ENCODE assay signal across 1 cellular context in the genomic region with DNA sequence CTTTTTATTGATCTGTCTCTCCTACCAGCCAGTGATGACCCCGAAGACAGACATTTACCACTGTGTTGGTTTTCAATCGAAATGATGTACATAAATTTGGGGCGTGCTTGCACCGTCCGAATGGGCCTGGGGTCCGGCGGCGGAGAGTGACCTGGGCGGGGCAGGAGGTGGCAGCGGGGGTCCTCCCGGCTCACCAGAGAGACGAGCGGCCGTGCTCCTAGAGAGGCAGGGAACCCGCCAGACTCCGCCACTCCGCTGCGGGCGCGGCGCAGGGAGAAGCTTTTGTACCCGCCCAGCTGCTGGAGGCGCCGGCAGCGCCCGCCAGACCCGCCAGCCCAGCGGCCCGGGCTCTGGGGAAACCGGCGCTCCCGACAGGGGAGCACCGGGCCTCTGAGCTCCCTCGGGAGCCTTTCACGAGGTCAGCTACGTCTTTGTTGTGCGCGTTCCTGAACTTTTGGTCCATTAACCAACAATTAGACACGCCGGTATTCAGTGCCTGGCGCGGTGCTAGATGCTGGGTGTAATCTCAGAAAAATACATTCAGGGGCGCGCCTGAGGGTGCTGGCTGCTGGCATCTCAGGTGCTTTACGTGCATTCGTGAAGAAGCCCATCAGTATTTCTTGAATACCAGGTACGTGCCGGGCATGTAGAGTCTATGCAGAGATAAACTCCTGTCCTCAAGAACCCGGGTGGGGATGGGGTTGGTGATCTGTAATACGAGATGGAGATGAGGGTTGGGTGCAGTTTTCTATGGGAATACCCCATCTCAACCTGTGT.
TF ChIP-seq lines count a peak whose summit lies in the region.

A gene with protein sequence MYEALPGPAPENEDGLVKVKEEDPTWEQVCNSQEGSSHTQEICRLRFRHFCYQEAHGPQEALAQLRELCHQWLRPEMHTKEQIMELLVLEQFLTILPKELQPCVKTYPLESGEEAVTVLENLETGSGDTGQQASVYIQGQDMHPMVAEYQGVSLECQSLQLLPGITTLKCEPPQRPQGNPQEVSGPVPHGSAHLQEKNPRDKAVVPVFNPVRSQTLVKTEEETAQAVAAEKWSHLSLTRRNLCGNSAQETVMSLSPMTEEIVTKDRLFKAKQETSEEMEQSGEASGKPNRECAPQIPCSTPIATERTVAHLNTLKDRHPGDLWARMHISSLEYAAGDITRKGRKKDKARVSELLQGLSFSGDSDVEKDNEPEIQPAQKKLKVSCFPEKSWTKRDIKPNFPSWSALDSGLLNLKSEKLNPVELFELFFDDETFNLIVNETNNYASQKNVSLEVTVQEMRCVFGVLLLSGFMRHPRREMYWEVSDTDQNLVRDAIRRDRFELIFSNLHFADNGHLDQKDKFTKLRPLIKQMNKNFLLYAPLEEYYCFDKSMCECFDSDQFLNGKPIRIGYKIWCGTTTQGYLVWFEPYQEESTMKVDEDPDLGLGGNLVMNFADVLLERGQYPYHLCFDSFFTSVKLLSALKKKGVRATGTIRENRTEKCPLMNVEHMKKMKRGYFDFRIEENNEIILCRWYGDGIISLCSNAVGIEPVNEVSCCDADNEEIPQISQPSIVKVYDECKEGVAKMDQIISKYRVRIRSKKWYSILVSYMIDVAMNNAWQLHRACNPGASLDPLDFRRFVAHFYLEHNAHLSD (plus strand): TSS at position 285 of the 777 bp plus-strand sequence. CDS start 2,242 bp downstream, outside the sequence.

TF ChIP-seq in K562, 482 proteins besides CTCF, POLR2A, EP300 and RAD21 (continued from another document and continues in another):
- TF ChIP-seq, protein P1, sequence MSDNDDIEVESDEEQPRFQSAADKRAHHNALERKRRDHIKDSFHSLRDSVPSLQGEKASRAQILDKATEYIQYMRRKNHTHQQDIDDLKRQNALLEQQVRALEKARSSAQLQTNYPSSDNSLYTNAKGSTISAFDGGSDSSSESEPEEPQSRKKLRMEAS (CRISPR knock-in tag; IDR thresholded peaks at IDR 0.05), result 0 out of 2 replicates have a peak, but pooled peaks have one; percentile 34
- TF ChIP-seq, protein P2, sequence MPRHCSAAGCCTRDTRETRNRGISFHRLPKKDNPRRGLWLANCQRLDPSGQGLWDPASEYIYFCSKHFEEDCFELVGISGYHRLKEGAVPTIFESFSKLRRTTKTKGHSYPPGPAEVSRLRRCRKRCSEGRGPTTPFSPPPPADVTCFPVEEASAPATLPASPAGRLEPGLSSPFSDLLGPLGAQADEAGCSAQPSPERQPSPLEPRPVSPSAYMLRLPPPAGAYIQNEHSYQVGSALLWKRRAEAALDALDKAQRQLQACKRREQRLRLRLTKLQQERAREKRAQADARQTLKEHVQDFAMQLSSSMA (CRISPR knock-in tag; IDR thresholded peaks at IDR 0.05), result no peak
- TF ChIP-seq ADNP (tag; IDR thresholded peaks at IDR 0.05) (no peak), BACH1 (tag; IDR thresholded peaks at IDR 0.05) (no peak), CCNT2 (IDR thresholded peaks at IDR 0.05; ENCODE audit: borderline replicate concordance, extremely low read depth, insufficient read length, low read depth, low read length) (peak; percentile 86), HNRNPUL1 (IDR thresholded peaks at IDR 0.05; ENCODE audit: low read length) (no peak), KDM2B (CRISPR knock-in tag; IDR thresholded peaks at IDR 0.05) (no peak), ZNF584 (CRISPR knock-in tag; IDR thresholded peaks at IDR 0.05; ENCODE audit: low read depth) (no peak), KHSRP (IDR thresholded peaks at IDR 0.05) (no peak), DIDO1 (tag; IDR thresholded peaks at IDR 0.05; ENCODE audit: low read depth) (0 out of 2 replicates have a peak, but pooled peaks have one; percentile 25), COPS2 (conservative IDR thresholded peaks at IDR 0.05) (no peak), RBM39 (optimal IDR thresholded peaks at IDR 0.05; ENCODE audit: low read depth, low read length) (no peak), TBL1XR1 (IDR thresholded peaks at IDR 0.05; ENCODE audit: low read length in 2 of 2) (no peak; a peak in 1 of 4 replicates), POLR2H (tag; IDR thresholded peaks at IDR 0.05; ENCODE audit: low read depth) (no peak; the same call in 1 of the 2 replicates), ZEB2 (IDR thresholded peaks at IDR 0.05) (no peak), TAF9B (IDR thresholded peaks at IDR 0.05; ENCODE audit: partially characterized antibody) (peak; percentile 53), ZNF316 (IDR thresholded peaks at IDR 0.05) (no peak), KAT8 (IDR thresholded peaks at IDR 0.05; ENCODE audit: low read depth) (no peak), BRD9 (IDR thresholded peaks at IDR 0.05; ENCODE audit: low read depth, partially characterized antibody) (no peak), CBX3 (IDR thresholded peaks at IDR 0.05; ENCODE audit: borderline replicate concordance in 1 of 2, low read length in 2 of 2) (0 out of 3 replicates have a peak, but pooled peaks of 1 of the 2 experiments have one; percentile 25), NFIX (CRISPR knock-in tag; IDR thresholded peaks at IDR 0.05; ENCODE audit: low read depth) (no peak), KLF16 (IDR thresholded peaks at IDR 0.05) (no peak), RFX1 (IDR thresholded peaks at IDR 0.05) (no peak), SMC3 (conservative IDR thresholded peaks at IDR 0.05; ENCODE audit: insufficient read depth, low read depth, low read length) (0 out of 2 replicates have a peak, but pooled peaks have one; percentile 28), HLTF (IDR thresholded peaks at IDR 0.05) (no peak), RBM22 (IDR thresholded peaks at IDR 0.05; ENCODE audit: low read depth, low read length, poor library complexity, severe bottlenecking) (peak; percentile 43), ZKSCAN3 (CRISPR knock-in tag; IDR thresholded peaks at IDR 0.05) (no peak), MYC (IDR thresholded peaks at IDR 0.05; ENCODE audit: low read depth, low read length) (no peak; the same call in 1 of the 2 replicates), MYC (CRISPR knock-in tag; IDR thresholded peaks at IDR 0.05; ENCODE audit: borderline replicate concordance, low read depth) (no peak), IFI16 (CRISPR knock-in tag; IDR thresholded peaks at IDR 0.05) (no peak), ZBTB8A (IDR thresholded peaks at IDR 0.05; ENCODE audit: partially characterized antibody) (no peak), SIRT6 (IDR thresholded peaks at IDR 0.05; ENCODE audit: low read depth, low read length) (no peak), ELF1 (tag; IDR thresholded peaks at IDR 0.05) (no peak; the same call in 1 of the 2 replicates), HMG20B (CRISPR knock-in tag; IDR thresholded peaks at IDR 0.05) (no peak), MAFG (tag; conservative IDR thresholded peaks at IDR 0.05) (no peak), KDM1A (IDR thresholded peaks at IDR 0.05) (no peak), ZNF175 (CRISPR knock-in tag; IDR thresholded peaks at IDR 0.05; ENCODE audit: low read depth) (no peak), ZSCAN29 (IDR thresholded peaks at IDR 0.05) (0 out of 2 replicates have a peak, but pooled peaks have one; percentile 67)
- TF ChIP-seq, protein P3, sequence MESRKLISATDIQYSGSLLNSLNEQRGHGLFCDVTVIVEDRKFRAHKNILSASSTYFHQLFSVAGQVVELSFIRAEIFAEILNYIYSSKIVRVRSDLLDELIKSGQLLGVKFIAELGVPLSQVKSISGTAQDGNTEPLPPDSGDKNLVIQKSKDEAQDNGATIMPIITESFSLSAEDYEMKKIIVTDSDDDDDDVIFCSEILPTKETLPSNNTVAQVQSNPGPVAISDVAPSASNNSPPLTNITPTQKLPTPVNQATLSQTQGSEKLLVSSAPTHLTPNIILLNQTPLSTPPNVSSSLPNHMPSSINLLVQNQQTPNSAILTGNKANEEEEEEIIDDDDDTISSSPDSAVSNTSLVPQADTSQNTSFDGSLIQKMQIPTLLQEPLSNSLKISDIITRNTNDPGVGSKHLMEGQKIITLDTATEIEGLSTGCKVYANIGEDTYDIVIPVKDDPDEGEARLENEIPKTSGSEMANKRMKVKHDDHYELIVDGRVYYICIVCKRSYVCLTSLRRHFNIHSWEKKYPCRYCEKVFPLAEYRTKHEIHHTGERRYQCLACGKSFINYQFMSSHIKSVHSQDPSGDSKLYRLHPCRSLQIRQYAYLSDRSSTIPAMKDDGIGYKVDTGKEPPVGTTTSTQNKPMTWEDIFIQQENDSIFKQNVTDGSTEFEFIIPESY (CRISPR knock-in tag; IDR thresholded peaks at IDR 0.05), result peak; percentile 60
- TF ChIP-seq, protein P4, sequence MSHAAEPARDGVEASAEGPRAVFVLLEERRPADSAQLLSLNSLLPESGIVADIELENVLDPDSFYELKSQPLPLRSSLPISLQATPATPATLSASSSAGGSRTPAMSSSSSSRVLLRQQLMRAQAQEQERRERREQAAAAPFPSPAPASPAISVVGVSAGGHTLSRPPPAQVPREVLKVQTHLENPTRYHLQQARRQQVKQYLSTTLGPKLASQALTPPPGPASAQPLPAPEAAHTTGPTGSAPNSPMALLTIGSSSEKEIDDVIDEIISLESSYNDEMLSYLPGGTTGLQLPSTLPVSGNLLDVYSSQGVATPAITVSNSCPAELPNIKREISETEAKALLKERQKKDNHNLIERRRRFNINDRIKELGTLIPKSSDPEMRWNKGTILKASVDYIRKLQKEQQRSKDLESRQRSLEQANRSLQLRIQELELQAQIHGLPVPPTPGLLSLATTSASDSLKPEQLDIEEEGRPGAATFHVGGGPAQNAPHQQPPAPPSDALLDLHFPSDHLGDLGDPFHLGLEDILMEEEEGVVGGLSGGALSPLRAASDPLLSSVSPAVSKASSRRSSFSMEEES (CRISPR knock-in tag; IDR thresholded peaks at IDR 0.05), result no peak
- TF ChIP-seq, protein P5, sequence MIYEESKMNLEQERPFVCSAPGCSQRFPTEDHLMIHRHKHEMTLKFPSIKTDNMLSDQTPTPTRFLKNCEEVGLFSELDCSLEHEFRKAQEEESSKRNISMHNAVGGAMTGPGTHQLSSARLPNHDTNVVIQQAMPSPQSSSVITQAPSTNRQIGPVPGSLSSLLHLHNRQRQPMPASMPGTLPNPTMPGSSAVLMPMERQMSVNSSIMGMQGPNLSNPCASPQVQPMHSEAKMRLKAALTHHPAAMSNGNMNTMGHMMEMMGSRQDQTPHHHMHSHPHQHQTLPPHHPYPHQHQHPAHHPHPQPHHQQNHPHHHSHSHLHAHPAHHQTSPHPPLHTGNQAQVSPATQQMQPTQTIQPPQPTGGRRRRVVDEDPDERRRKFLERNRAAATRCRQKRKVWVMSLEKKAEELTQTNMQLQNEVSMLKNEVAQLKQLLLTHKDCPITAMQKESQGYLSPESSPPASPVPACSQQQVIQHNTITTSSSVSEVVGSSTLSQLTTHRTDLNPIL (CRISPR knock-in tag; IDR thresholded peaks at IDR 0.05), result no peak
- TF ChIP-seq, protein P6, sequence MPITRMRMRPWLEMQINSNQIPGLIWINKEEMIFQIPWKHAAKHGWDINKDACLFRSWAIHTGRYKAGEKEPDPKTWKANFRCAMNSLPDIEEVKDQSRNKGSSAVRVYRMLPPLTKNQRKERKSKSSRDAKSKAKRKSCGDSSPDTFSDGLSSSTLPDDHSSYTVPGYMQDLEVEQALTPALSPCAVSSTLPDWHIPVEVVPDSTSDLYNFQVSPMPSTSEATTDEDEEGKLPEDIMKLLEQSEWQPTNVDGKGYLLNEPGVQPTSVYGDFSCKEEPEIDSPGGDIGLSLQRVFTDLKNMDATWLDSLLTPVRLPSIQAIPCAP (CRISPR knock-in tag; IDR thresholded peaks at IDR 0.05; ENCODE audit: borderline replicate concordance), result no peak; the same call in 1 of the 2 replicates
- TF ChIP-seq, protein P7, sequence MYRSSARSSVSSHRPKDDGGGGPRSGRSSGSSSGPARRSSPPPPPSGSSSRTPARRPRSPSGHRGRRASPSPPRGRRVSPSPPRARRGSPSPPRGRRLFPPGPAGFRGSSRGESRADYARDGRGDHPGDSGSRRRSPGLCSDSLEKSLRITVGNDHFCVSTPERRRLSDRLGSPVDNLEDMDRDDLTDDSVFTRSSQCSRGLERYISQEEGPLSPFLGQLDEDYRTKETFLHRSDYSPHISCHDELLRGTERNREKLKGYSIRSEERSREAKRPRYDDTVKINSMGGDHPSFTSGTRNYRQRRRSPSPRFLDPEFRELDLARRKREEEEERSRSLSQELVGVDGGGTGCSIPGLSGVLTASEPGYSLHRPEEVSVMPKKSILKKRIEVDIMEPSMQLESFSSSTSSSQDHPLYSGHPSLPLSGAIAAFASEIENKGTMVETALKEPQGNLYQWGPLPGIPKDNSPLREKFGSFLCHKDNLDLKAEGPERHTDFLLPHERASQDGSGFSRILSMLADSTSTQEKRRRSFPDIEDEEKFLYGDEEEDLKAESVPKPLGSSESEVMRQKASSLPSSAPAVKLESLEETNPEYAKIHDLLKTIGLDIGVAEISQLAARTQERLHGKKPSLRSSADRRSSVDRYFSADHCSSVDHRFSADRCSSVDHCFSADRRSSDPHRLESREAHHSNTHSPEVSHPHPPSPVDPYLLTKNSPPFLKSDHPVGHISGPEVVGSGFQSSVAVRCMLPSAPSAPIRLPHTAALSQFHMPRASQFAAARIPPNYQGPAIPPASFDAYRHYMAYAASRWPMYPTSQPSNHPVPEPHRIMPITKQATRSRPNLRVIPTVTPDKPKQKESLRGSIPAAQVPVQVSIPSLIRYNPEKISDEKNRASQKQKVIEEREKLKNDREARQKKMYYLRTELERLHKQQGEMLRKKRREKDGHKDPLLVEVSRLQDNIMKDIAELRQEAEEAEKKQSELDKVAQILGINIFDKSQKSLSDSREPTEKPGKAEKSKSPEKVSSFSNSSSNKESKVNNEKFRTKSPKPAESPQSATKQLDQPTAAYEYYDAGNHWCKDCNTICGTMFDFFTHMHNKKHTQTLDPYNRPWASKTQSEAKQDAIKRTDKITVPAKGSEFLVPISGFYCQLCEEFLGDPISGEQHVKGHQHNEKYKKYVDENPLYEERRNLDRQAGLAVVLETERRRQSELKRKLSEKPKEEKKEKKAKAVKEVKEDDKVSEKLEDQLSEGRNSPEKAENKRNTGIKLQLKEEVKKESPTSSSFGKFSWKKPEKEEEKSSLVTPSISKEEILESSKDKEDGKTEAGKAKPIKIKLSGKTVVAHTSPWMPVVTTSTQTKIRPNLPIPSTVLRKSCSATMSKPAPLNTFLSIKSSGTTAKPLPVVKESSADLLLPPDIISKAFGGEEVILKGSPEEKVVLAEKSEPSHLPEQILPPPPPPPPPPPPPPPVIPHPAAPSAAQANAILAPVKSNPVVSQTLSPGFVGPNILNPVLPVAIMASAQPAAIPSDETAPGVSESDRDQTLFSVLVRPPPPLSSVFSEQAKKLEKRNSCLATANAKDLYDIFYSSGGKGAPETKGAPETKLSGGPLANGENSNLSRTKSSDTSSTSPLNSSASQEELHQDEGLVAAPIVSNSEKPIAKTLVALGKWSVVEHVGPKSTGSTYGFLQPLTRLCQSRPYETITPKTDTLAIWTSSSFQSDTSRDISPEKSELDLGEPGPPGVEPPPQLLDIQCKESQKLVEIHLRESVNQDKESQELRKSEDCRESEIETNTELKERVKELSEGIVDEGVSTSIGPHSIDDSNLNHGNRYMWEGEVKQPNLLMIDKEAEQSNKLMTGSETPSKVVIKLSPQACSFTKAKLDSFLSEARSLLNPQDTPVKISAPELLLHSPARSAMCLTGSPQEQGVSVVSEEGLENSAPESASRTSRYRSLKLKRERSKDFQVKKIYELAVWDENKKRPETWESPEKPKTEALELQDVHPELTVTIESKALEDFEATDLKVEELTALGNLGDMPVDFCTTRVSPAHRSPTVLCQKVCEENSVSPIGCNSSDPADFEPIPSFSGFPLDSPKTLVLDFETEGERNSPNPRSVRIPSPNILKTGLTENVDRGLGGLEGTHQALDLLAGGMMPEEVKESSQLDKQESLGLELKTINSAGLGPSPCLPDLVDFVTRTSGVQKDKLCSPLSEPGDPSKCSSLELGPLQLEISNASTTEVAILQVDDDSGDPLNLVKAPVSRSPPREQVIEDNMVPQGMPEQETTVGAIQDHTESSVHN (IDR thresholded peaks at IDR 0.05; ENCODE audit: borderline replicate concordance in 1 of 2, low read depth in 1 of 2), result no peak
